In the genomic region with DNA sequence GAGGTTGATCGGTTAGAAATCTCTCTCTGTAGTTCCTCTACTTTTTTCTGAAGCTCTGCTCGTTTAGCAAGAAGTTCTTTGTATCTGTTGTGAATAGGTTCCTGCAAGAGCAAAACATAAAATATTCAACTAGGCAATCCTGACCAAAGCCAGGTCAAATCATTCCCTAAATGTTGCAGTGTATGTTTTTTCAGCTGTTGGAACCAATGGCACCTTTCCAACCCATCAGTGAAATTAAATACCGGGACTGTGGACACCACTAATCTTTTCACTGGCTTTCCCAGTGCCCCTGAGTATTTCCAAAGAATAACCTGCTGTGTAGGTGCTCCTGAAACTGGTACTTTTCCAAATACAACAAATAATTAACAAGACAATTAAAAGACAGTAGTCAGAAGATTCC, we compare ENCODE assay signal across 20 cellular contexts. TPM values are rescaled to one million over a fixed set of nuclear protein-coding genes. Genes with fewer than 3 reads are reported as not detected.
DNase-seq lines count a peak whose midpoint lies in the region; ATAC-seq and TF ChIP-seq lines count a peak whose summit lies in the region.
"Had no signal": no experiment of that assay in that cellular context is flagged by ENCODE, and none has a peak within 500 bp of the region (broad histone marks: within the 10 kb centered on the region; RNA-seq: fewer than 3 reads in every experiment).

No MANE protein-coding gene starts in this region.

- no peaks in the 10 kb centered on the region for H3K4me1 ChIP-seq in CD8-positive, alpha-beta T cell (ENCODE audit: insufficient read depth, low read length)
- H3K4me1 ChIP-seq: BE2C had no signal

- DNase-seq in CD8-positive, alpha-beta T cell = no peak
- DNase-seq in astrocyte of the hippocampus (ENCODE audit: low read depth, low spot score) = peak; percentile 45
- DNase-seq in fibroblast of the aortic adventitia (ENCODE audit: low read depth) = peak; percentile 25
- DNase-seq in GM10248 (ENCODE audit: extremely low spot score) = no peak
- no peak for DNase-seq in COLO829 (ENCODE audit: low spot score)
- DNase-seq in pons (ENCODE audit: low spot score) = no peak
- DNase-seq: aorta, kidney, natural killer cell had no signal

- CTCF ChIA-PET in CD8-positive, alpha-beta T cell (lab: Charles Lee) = interaction anchor here (0.7 to 2.4 kb wide), 19 partner anchors 8 to 627 kb away, joined by 3 to 29 read pairs (median 4); partner anchors contain the start of genes CCDC82, JRKL and MAML2
- CTCF ChIA-PET in GM10248 (lab: Yijun Ruan, JAX) = interaction anchor here (0.6 to 4.4 kb wide), 33 partner anchors 8 to 628 kb away, joined by 3 to 45 read pairs (median 5); partner anchors contain the start of genes MAML2 and MTMR2

- H3K27ac ChIP-seq in CD8-positive, alpha-beta T cell (ENCODE audit: low read depth, low read length) = no peak overlapping the region
- H3K27ac ChIP-seq: ovary, RWPE1, SK-N-MC had no signal

- H3K27ac Mint-ChIP-seq in CD8-positive, alpha-beta T cell = peak overlapping the region; percentile 1
- peak overlapping the region in 2 of 3 donors; percentile 11 to 71 for H3K27ac Mint-ChIP-seq in IgD-negative memory B cell
- H3K27ac Mint-ChIP-seq: activated CD4-positive, alpha-beta T cell treated with anti-CD3 and anti-CD28 coated beads for 36 hours; activated naive CD8-positive, alpha-beta T cell treated with anti-CD3 and anti-CD28 coated beads for 36 hours had no signal

- no peaks in the 10 kb centered on the region for H3K9me3 Mint-ChIP-seq in CD8-positive, alpha-beta T cell
- H3K9me3 Mint-ChIP-seq in IgD-negative memory B cell = no peaks in the 10 kb centered on the region
- H3K9me3 Mint-ChIP-seq: activated naive CD8-positive, alpha-beta T cell treated with anti-CD3 and anti-CD28 coated beads for 36 hours; natural killer cell; type B pancreatic cell had no signal

- peaks cover 78% of the 10 kb centered on the region for H3K36me3 Mint-ChIP-seq in CD8-positive, alpha-beta T cell
- peaks cover 5% of the 10 kb centered on the region for H3K36me3 Mint-ChIP-seq in IgD-negative memory B cell

- TF ChIP-seq CTCF in CD8-positive, alpha-beta T cell (IDR thresholded peaks at IDR 0.05) = no peak
- no peak for TF ChIP-seq CTCF in fibroblast of the aortic adventitia (IDR thresholded peaks at IDR 0.05; ENCODE audit: insufficient read depth, low read length)
- no peak for TF ChIP-seq CTCF in GM10248 (IDR thresholded peaks at IDR 0.05; ENCODE audit: control extremely low read depth, extremely low read depth, low read depth, missing control alignments)

- H3K36me3 ChIP-seq in CD8-positive, alpha-beta T cell (ENCODE audit: insufficient read depth, low read length) = peaks cover 4% of the 10 kb centered on the region
- H3K36me3 ChIP-seq: ovary had no signal

- no peak overlapping the region for H3K4me3 Mint-ChIP-seq in CD8-positive, alpha-beta T cell
- peak overlapping the region in 1 of 4 donors; percentile 9 for H3K4me3 Mint-ChIP-seq in IgD-negative memory B cell
- H3K4me3 Mint-ChIP-seq: activated CD4-positive, alpha-beta T cell treated with anti-CD3 and anti-CD28 coated beads for 36 hours; activated naive CD8-positive, alpha-beta T cell treated with anti-CD3 and anti-CD28 coated beads for 36 hours; natural killer cell; type B pancreatic cell had no signal

- no peaks in the 10 kb centered on the region for H3K9me3 ChIP-seq in CD8-positive, alpha-beta T cell (ENCODE audit: low read length)
- H3K9me3 ChIP-seq: BE2C, heart left ventricle, ovary had no signal

- no peaks in the 10 kb centered on the region for H3K27me3 ChIP-seq in CD8-positive, alpha-beta T cell (ENCODE audit: insufficient read depth, low read length)
- H3K27me3 ChIP-seq: BE2C, heart left ventricle, ovary had no signal

- H3K4me1 Mint-ChIP-seq in CD8-positive, alpha-beta T cell (ENCODE audit: low read depth) = no peaks in the 10 kb centered on the region
- peaks cover 0 to 2% (median 0%) of the 10 kb centered on the region in 3 donors for H3K4me1 Mint-ChIP-seq in IgD-negative memory B cell

- no peaks in the 10 kb centered on the region for H3K27me3 Mint-ChIP-seq in CD8-positive, alpha-beta T cell (ENCODE audit: low read depth)
- H3K27me3 Mint-ChIP-seq in IgD-negative memory B cell = no peaks in the 10 kb centered on the region
- H3K27me3 Mint-ChIP-seq: activated CD4-positive, alpha-beta T cell treated with anti-CD3 and anti-CD28 coated beads for 36 hours; activated naive CD8-positive, alpha-beta T cell treated with anti-CD3 and anti-CD28 coated beads for 36 hours; type B pancreatic cell had no signal

- no peak for ATAC-seq in CD8-positive, alpha-beta T cell
- no peak for ATAC-seq in HG02571 (IDR thresholded peaks at IDR 0.05; ENCODE audit: unreplicated experiment)

- POLR2A ChIA-PET in CD8-positive, alpha-beta T cell (lab: Charles Lee) = interaction anchor here (1.7 kb wide), 1 partner anchor 508 kb away, joined by 5 read pairs; the partner anchor contains the start of gene MAML2
- POLR2A ChIA-PET in GM10248 (lab: Yijun Ruan, JAX) = no interaction called here

- intact Hi-C loops in CD8-positive, alpha-beta T cell (cut with DNase I, micrococcal nuclease) = loop anchor here in 1 of 2 experiments (2.0 kb wide), 1 partner anchor 43 kb away; no protein-coding TSS in a partner anchor

- H3K4me3 ChIP-seq in CD8-positive, alpha-beta T cell (ENCODE audit: low read depth, low read length) = no peak overlapping the region
- no peak overlapping the region for H3K4me3 ChIP-seq in fibroblast of the aortic adventitia (ENCODE audit: low read depth, low read length)
- H3K4me3 ChIP-seq: heart left ventricle, K562, ovary, SK-N-MC had no signal

RNA-seq across cellular contexts. Expression of gene CEP57, which starts 45.1 kb away (rescaled TPM):
- total RNA-seq in CD8-positive, alpha-beta T cell = 10 to 100 TPM; 53.2 to 53.7 TPM
- 47.4 TPM for polyA plus RNA-seq in IgD-negative memory B cell
- 26.8 and 68.1 TPM in 2 replicates for total RNA-seq in fibroblast of the aortic adventitia (ENCODE audit: low replicate concordance)

RNA-seq across cellular contexts. Expression of gene FAM76B, which starts 45.8 kb away (rescaled TPM):
- total RNA-seq in CD8-positive, alpha-beta T cell = 10 to 100 TPM; 91.1 to 92.9 TPM
- 19.6 TPM for polyA plus RNA-seq in IgD-negative memory B cell
- total RNA-seq in fibroblast of the aortic adventitia (ENCODE audit: low replicate concordance) = 19.3 and 26.2 TPM in 2 replicates

Comparison
In these comparisons a context has a peak if more than half of its experiments do, and no peak if none do; other contexts are left out.
1. DNase-seq: peak in astrocyte of the hippocampus (single experiment) and fibroblast of the aortic adventitia (single experiment); none in CD8-positive, alpha-beta T cell (0 of 7), GM10248 (single experiment), COLO829 (single experiment) and pons (single experiment).